8 cellular contexts compared by ENCODE assay signal in genomic region chr22:35140879-35141745, GRCh38.
A peak's percentile ranks its signal among the peaks of the same experiment; 100 is the strongest.
DNase-seq lines count a peak whose midpoint lies in the region; ATAC-seq and TF ChIP-seq lines count a peak whose summit lies in the region.

No MANE protein-coding gene starts in this region.

- no peak overlapping the region for H3K14ac ChIP-seq in IMR-90 (replicated peaks; ENCODE audit: low read depth, low read length)

- no TSS peak for BruUV-seq in IMR-90 (replicated peaks; lab: Mats Ljungman, UMichigan)

- no peak overlapping the region for H3K4me3 ChIP-seq in IMR-90 (ENCODE audit: insufficient read depth, low read depth, low read length)

- no peaks in the 10 kb centered on the region for H4K20me1 ChIP-seq in IMR-90 (ENCODE audit: insufficient read depth, low read length)

- H4K91ac ChIP-seq in IMR-90 (ENCODE audit: insufficient read depth, low read depth, low read length): no peak overlapping the region

- no peaks in the 10 kb centered on the region for H3K9me1 ChIP-seq in IMR-90 (ENCODE audit: insufficient read depth, low read length)

- 25% methylated on average over 2 of the region's 12 CpGs; no CpG with 5 or more reads in 1 of the 2 experiments for WGBS in IMR-90 (ENCODE audit: extremely low coverage in 2 of 2, insufficient read length in 1 of 2), 2 experiments

- no peak overlapping the region for H3K9ac ChIP-seq in IMR-90 (ENCODE audit: low read depth, low read length)

- POLR2A ChIA-PET in IMR-90 (lab: Charles Lee; ENCODE audit: unreplicated experiment): no interaction called here

- no peak overlapping the region for H2BK20ac ChIP-seq in IMR-90 (ENCODE audit: low read depth, low read length)

- no peaks in the 10 kb centered on the region for H3K9me3 Mint-ChIP-seq in activated T-cell treated with anti-CD3 and anti-CD28 coated beads, Interleukin-2, amount 50 U/mL, for 4 hours

- TF ChIP-seq POLR2A in IMR-90 (IDR thresholded peaks at IDR 0.05; ENCODE audit: low read depth, low read length): no peak

- H3K36me3 ChIP-seq in IMR-90 (ENCODE audit: control insufficient read depth, insufficient read depth, low read length): no peaks in the 10 kb centered on the region

- no peaks in the 10 kb centered on the region for H3K79me1 ChIP-seq in IMR-90 (ENCODE audit: low read depth in 1 of 2, low read length in 2 of 2)

- H3K4me2 ChIP-seq in IMR-90 (ENCODE audit: low read depth, low read length): no peak overlapping the region

- no peaks in the 10 kb centered on the region for H3K27me3 Mint-ChIP-seq in activated T-cell treated with anti-CD3 and anti-CD28 coated beads, Interleukin-2, amount 50 U/mL, for 4 hours (ENCODE audit: low read depth)

- ATAC-seq in activated T-cell treated with anti-CD3 and anti-CD28 coated beads, Interleukin-2, amount 50 U/mL, for 4 hours: no peak
- ATAC-seq in IMR-90 (ENCODE audit: low read depth) (no peak), HG03571 (IDR thresholded peaks at IDR 0.05; ENCODE audit: unreplicated experiment) (no peak), GM18520 (IDR thresholded peaks at IDR 0.05; ENCODE audit: unreplicated experiment) (no peak)

- no peak for TF ChIP-seq CTCF in IMR-90 (conservative IDR thresholded peaks at IDR 0.05; ENCODE audit: low read depth, low read length)

- H2AK9ac ChIP-seq in IMR-90 (replicated peaks; ENCODE audit: low read depth, low read length, poor library complexity): peak overlapping the region; percentile 15

- no peak overlapping the region for H4K5ac ChIP-seq in IMR-90 (ENCODE audit: low read depth, low read length)

- CTCF ChIA-PET in IMR-90 (lab: Yijun Ruan, JAX): interaction anchor here (2.0 kb wide), 1 partner anchor 9 kb away, joined by 5 read pairs; no protein-coding TSS in a partner anchor

- H3K18ac ChIP-seq in IMR-90 (ENCODE audit: low read depth, low read length): no peak overlapping the region

- H3K27me3 ChIP-seq in IMR-90 (ENCODE audit: control insufficient read depth, insufficient read depth, low read length): no peaks in the 10 kb centered on the region

- no peak overlapping the region for H3K4me3 Mint-ChIP-seq in activated T-cell treated with anti-CD3 and anti-CD28 coated beads, Interleukin-2, amount 50 U/mL, for 4 hours

- H3K4me1 ChIP-seq in IMR-90 (ENCODE audit: control insufficient read depth, insufficient read depth, low read length): no peaks in the 10 kb centered on the region

- H3K4ac ChIP-seq in IMR-90 (ENCODE audit: low read depth, low read length): no peak overlapping the region

- no peak for TF ChIP-seq RAD21 in IMR-90 (IDR thresholded peaks at IDR 0.05; ENCODE audit: low read length)

- no peak overlapping the region for H2AK5ac ChIP-seq in IMR-90 (ENCODE audit: low read depth, low read length)

- no peak overlapping the region for H3K27ac ChIP-seq in IMR-90 (ENCODE audit: insufficient read depth, low read length)

- no peak overlapping the region for H2BK15ac ChIP-seq in IMR-90 (ENCODE audit: low read depth, low read length)

- in situ Hi-C loops in IMR-90 (cut with MboI; ENCODE audit: low sequenced_read_pairs): no loop called here

- intact Hi-C loops in IMR-90 (cut with micrococcal nuclease): no loop called here

- no peaks in the 10 kb centered on the region for H3K9me3 ChIP-seq in IMR-90 (ENCODE audit: control insufficient read depth, insufficient read depth, low read length)

- H4K8ac ChIP-seq in IMR-90 (ENCODE audit: low read depth in 2 of 2, low read length in 2 of 2): no peak overlapping the region

- dilution Hi-C loops in IMR-90 (cut with HindIII; ENCODE audit: low sequenced_read_pairs, unreplicated experiment): no loop called here

- H2BK120ac ChIP-seq in IMR-90 (ENCODE audit: low read depth, low read length): no peak overlapping the region

- H3K4me1 Mint-ChIP-seq in activated T-cell treated with anti-CD3 and anti-CD28 coated beads, Interleukin-2, amount 50 U/mL, for 4 hours (ENCODE audit: low read depth): no peaks in the 10 kb centered on the region

- no peak overlapping the region for H2BK5ac ChIP-seq in IMR-90 (ENCODE audit: low read depth, low read length, poor library complexity, severe bottlenecking)

- DNase-seq in activated T-cell treated with anti-CD3 and anti-CD28 coated beads, Interleukin-2, amount 50 U/mL, for 48 hours: peak; percentile 20 to 23
- no peak for DNase-seq in activated T-cell treated with anti-CD3 and anti-CD28 coated beads, Interleukin-2, amount 50 U/mL, for 4 hours
- no peak for DNase-seq in IMR-90
- peak; percentile 23 for DNase-seq in UCSD-AML1 (lab: John Stamatoyannopoulos, UW; ENCODE audit: unreplicated experiment)
- DNase-seq in stimulated activated CD8-positive, alpha-beta memory T cell treated with anti-CD3 and anti-CD28 coated beads, Interleukin-4, amount 100 ng/mL, for 48 hours: peak; percentile 47
- no peak for DNase-seq in NCI-H187 (lab: John Stamatoyannopoulos, UW)

- H3K56ac ChIP-seq in IMR-90 (ENCODE audit: extremely low read depth, insufficient read depth, low read length): no peak overlapping the region

- H2AFZ ChIP-seq in IMR-90 (replicated peaks; ENCODE audit: low read length, poor library complexity): no peak overlapping the region

- no peaks in the 10 kb centered on the region for H3K36me3 Mint-ChIP-seq in activated T-cell treated with anti-CD3 and anti-CD28 coated beads, Interleukin-2, amount 50 U/mL, for 4 hours (ENCODE audit: insufficient read depth)

- H3K23ac ChIP-seq in IMR-90 (ENCODE audit: low read depth, low read length): no peak overlapping the region

TF ChIP-seq in IMR-90, 13 proteins besides CTCF, POLR2A, EP300 and RAD21:
- TF ChIP-seq RCOR1 (IDR thresholded peaks at IDR 0.05; ENCODE audit: insufficient replicate concordance, low read length) (no peak), USF2 (IDR thresholded peaks at IDR 0.05; ENCODE audit: low read depth, low read length) (no peak), NFE2L2 (IDR thresholded peaks at IDR 0.05; ENCODE audit: low read depth, low read length) (no peak), MAFK (IDR thresholded peaks at IDR 0.05; ENCODE audit: low read depth, low read length) (no peak), MXI1 (IDR thresholded peaks at IDR 0.05; ENCODE audit: borderline replicate concordance, low read depth, low read length) (no peak), CEBPB (IDR thresholded peaks at IDR 0.05; ENCODE audit: low read depth, low read length) (no peak), BHLHE40 (IDR thresholded peaks at IDR 0.05; ENCODE audit: low read depth, low read length) (no peak), MAZ (IDR thresholded peaks at IDR 0.05; ENCODE audit: borderline replicate concordance, low read depth, low read length) (no peak), ELK1 (IDR thresholded peaks at IDR 0.05; ENCODE audit: borderline replicate concordance, low read depth, low read length) (no peak), CHD1 (IDR thresholded peaks at IDR 0.05; ENCODE audit: low read depth, low read length) (no peak), RFX5 (IDR thresholded peaks at IDR 0.05; ENCODE audit: low read depth, low read length) (no peak), SMC3 (IDR thresholded peaks at IDR 0.05; ENCODE audit: low read depth, low read length) (no peak), FOS (IDR thresholded peaks at IDR 0.05; ENCODE audit: low read depth, low read length) (no peak)

Comparison
In these comparisons a context has a peak if more than half of its experiments do, and no peak if none do; other contexts are left out.
1. DNase-seq: peak in activated T-cell treated with anti-CD3 and anti-CD28 coated beads, Interleukin-2, amount 50 U/mL, for 48 hours (2 of 2), UCSD-AML1 (single experiment) and stimulated activated CD8-positive, alpha-beta memory T cell treated with anti-CD3 and anti-CD28 coated beads, Interleukin-4, amount 100 ng/mL, for 48 hours (single experiment); none in activated T-cell treated with anti-CD3 and anti-CD28 coated beads, Interleukin-2, amount 50 U/mL, for 4 hours (single experiment), IMR-90 (single experiment) and NCI-H187 (0 of 2).